8 cellular contexts compared by ENCODE assay signal in the genomic region with DNA sequence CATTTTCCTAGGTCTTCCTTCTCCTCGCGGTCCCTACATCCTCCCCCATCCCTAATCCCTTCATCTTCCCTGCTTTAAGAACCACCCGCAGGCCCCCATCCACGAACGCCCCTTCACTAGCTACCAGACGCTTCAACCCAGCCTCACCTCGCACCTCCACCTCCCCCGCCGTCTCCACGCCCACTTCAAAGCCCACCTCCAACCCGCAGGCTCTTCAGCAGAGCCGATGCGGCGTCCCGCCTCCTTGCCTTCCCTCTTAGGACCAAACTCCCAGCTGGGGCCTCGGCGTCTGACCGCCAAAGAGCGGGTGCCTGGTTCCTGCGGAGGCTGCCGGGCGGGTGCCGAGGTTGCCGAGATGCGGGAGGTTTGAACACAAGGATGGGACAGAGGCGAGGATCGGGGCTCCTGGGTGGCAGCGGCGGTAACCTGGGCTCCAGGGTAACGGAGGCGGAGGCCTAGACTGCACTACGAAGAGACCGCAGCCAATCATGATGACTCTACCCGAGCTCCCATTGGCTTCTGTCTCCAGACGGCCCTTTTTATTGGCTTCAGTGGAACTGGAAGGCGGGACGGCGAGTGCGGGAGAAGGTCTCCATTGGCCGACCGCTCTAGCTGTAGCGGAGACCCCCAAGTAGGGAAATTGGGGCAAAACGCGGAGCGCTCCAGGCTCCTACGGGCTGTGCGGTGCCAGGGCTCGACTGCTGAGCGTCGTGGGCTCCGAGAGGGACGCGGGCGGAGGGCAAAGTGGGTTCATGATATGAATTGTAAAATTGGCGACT.
DNase-seq lines count a peak whose midpoint lies in the region; ATAC-seq lines count a peak whose summit lies in the region.

A gene (minus strand): TSS at position 462 of the 779 bp plus-strand sequence. CDS start 18,536 bp downstream, outside the sequence.

- DNase-seq in DMS153 (lab: John Stamatoyannopoulos, UW) (peak; percentile 99), OCI-M2 (lab: John Stamatoyannopoulos, UW; ENCODE audit: unreplicated experiment) (peak; percentile 83), fibroblast of gingiva (ENCODE audit: low read depth) (peak; percentile 96)
- peak; percentile 84 to 85 for DNase-seq in activated T-cell treated with anti-CD3 and anti-CD28 coated beads, Interleukin-2, amount 50 U/mL, for 48 hours
- peak; percentile 49 to 51 for DNase-seq in stimulated activated CD8-positive, alpha-beta memory T cell treated with anti-CD3 and anti-CD28 coated beads, Interleukin-7, amount 100 ng/mL, for 1 hour (ENCODE audit: low read depth in 2 of 2)

- H3K9me3 ChIP-seq in HUES6 (ENCODE audit: control insufficient read depth, insufficient read depth, low read depth, low read length) (no peaks in the 10 kb centered on the region), muscle layer of duodenum (ENCODE audit: control insufficient read depth in 1 of 2, low read length in 2 of 2) (no peaks in the 10 kb centered on the region)

- H3K36me3 ChIP-seq in HUES6 (ENCODE audit: control insufficient read depth, insufficient read depth, low read length), result no peaks in the 10 kb centered on the region
- peaks cover 0 to 4% of the 10 kb centered on the region in 2 donors for H3K36me3 ChIP-seq in muscle layer of duodenum (ENCODE audit: control insufficient read depth in 1 of 2, insufficient read depth in 2 of 2, low read length in 2 of 2)

- peak; percentile 99 for ATAC-seq in GM21526 (IDR thresholded peaks at IDR 0.05; ENCODE audit: low FRiP score, unreplicated experiment)

- H3K27ac ChIP-seq in HUES6 (ENCODE audit: low read depth, low read length) (peak within 1 kb of the TSS; percentile 36; the same call in 1 of the 2 replicates), muscle layer of duodenum (ENCODE audit: low read length) (peak within 1 kb of the TSS; percentile 90)

- H3K27me3 ChIP-seq in HUES6 (ENCODE audit: control insufficient read depth, insufficient read depth, low read length) (no peaks in the 10 kb centered on the region), muscle layer of duodenum (ENCODE audit: low read depth, low read length) (no peaks in the 10 kb centered on the region)

- H3K4me1 ChIP-seq in HUES6 (ENCODE audit: control insufficient read depth, insufficient read depth, low read length) (0 out of 2 replicates have a peak, but pooled peaks cover 9% of the 10 kb centered on the region), muscle layer of duodenum (ENCODE audit: control insufficient read depth in 1 of 2, insufficient read depth in 2 of 2, low read length in 2 of 2) (no peaks in the 10 kb centered on the region)

- peak within 1 kb of the TSS; percentile 81 for H3K9ac ChIP-seq in HUES6 (ENCODE audit: low read length)

- H3K4me3 ChIP-seq in HUES6 (ENCODE audit: low read depth, low read length), result peak within 1 kb of the TSS; percentile 80
- peak within 1 kb of the TSS; percentile 91 to 96 for H3K4me3 ChIP-seq in muscle layer of duodenum (ENCODE audit: low read depth in 1 of 2, low read length in 2 of 2)

Comparison
In these comparisons a context has a peak if more than half of its experiments do, and no peak if none do; other contexts are left out.
1. Peak in every context shown above with its lines: DNase-seq, ATAC-seq, H3K4me3 ChIP-seq and H3K27ac ChIP-seq.